ENCODE assay signal across 12 cellular contexts in genomic region chr7:14336256-14336655, GRCh38.
DNase-seq lines count a peak whose midpoint lies in the region; ATAC-seq and TF ChIP-seq lines count a peak whose summit lies in the region.
"Had no signal": no experiment of that assay in that cellular context is flagged by ENCODE, and none has a peak within 500 bp of the region (broad histone marks: within the 10 kb centered on the region; RNA-seq: fewer than 3 reads in every experiment).

No MANE protein-coding gene starts in this region.

- H2AFZ ChIP-seq in GM23248 (peak overlapping the region; percentile 38), HCT116 (ENCODE audit: low read depth, low read length, poor library complexity, severe bottlenecking) (peak overlapping the region; percentile 55)

- POLR2A ChIA-PET in HCT116 (lab: Charles Lee), result no interaction called here

- H3K9me2 ChIP-seq in GM23248 (ENCODE audit: insufficient read depth) (no peaks in the 10 kb centered on the region), HCT116 (ENCODE audit: insufficient read depth) (no peaks in the 10 kb centered on the region)

- H3K27ac ChIP-seq in GM23248 (no peak overlapping the region), HCT116 (ENCODE audit: low read depth, low read length) (no peak overlapping the region)

- RAD21 ChIA-PET in HCT116 (lab: Charles Lee; ENCODE audit: low non-redundant PET in 1 of 2, low total read pairs in 2 of 2, uncharacterized antibody in 2 of 2, unreplicated experiment in 2 of 2), result no interaction called here

- H3K9ac ChIP-seq in GM23248 (no peak overlapping the region), HCT116 (ENCODE audit: low read length) (no peak overlapping the region)

- H3K36me3 ChIP-seq in GM23248 (ENCODE audit: low read depth) (no peaks in the 10 kb centered on the region), HCT116 (ENCODE audit: control insufficient read depth in 1 of 2, insufficient read depth in 2 of 2, low read length in 2 of 2) (no peaks in the 10 kb centered on the region)

- 93 to 100% methylated on average over 1 of the region's 1 CpG for WGBS in GM23248 (ENCODE audit: low coverage in 1 of 2, low lambda C conversion rate in 2 of 2, missing lambda C conversion rate in 2 of 2), 2 experiments

- no peak overlapping the region for H3K4me3 ChIP-seq in GM23248
- no peak overlapping the region for H3K4me3 ChIP-seq in HCT116 (replicated peaks in 1 of 2; ENCODE audit: low read depth in 1 of 2, low read length in 2 of 2)
- H3K4me3 ChIP-seq in choroid plexus epithelial cell (ENCODE audit: low read depth, low read length), result no peak overlapping the region

- CTCF ChIA-PET in HCT116 (lab: Charles Lee), result no interaction called here

- DNase-seq in GM23248 (no peak), HCT116 (ENCODE audit: low read depth, low spot score) (no peak), choroid plexus epithelial cell (ENCODE audit: low read depth) (peak; percentile 5), left lobe of liver (ENCODE audit: low spot score) (no peak), KBM-7 (no peak), NCI-H1417 treated with DMSO at 0.1 percent for 48 hours (lab: John Stamatoyannopoulos, UW) (no peak), ACHN (no peak)
- DNase-seq: C1 segment of cervical spinal cord; Calu3; CD4-positive, alpha-beta T cell; DMS 273 treated with DMSO at 0.1 percent for 48 hours had no signal

- no peak for TF ChIP-seq RAD21 in HCT116 (IDR thresholded peaks at IDR 0.05; ENCODE audit: low read depth)

- H3K9me3 ChIP-seq in GM23248 (ENCODE audit: low read depth) (no peaks in the 10 kb centered on the region), HCT116 (ENCODE audit: control insufficient read depth in 1 of 2, insufficient read depth in 1 of 2, low read depth in 1 of 2, low read length in 2 of 2) (no peaks in the 10 kb centered on the region)

- H3K27me3 ChIP-seq in GM23248 (replicated peaks; ENCODE audit: insufficient read depth), result no peaks in the 10 kb centered on the region
- H3K27me3 ChIP-seq in HCT116 (ENCODE audit: insufficient read depth, low read length), result no peaks in the 10 kb centered on the region

- TF ChIP-seq POLR2A in HCT116 (IDR thresholded peaks at IDR 0.05; ENCODE audit: borderline replicate concordance, extremely low read depth, insufficient read depth, insufficient read length), result no peak

- no peaks in the 10 kb centered on the region for H3F3A ChIP-seq in GM23248 (ENCODE audit: insufficient read depth)

- H3K79me2 ChIP-seq in GM23248 (ENCODE audit: insufficient read depth) (no peaks in the 10 kb centered on the region), HCT116 (ENCODE audit: insufficient read depth, low read length) (no peaks in the 10 kb centered on the region)

- intact Hi-C loops in HCT116 (cut with micrococcal nuclease), result no loop called here

- H4K20me1 ChIP-seq in GM23248 (ENCODE audit: insufficient read depth) (no peaks in the 10 kb centered on the region), HCT116 (ENCODE audit: insufficient read depth) (no peaks in the 10 kb centered on the region)

- ATAC-seq in HCT116, result no peak
- ATAC-seq in left lobe of liver, result peak; percentile 57
- no peak for ATAC-seq in HG02938 (IDR thresholded peaks at IDR 0.05; ENCODE audit: unreplicated experiment)

- in situ Hi-C loops in GM23248 (cut with MboI) (no loop called here), KBM-7 (cut with MboI; ENCODE audit: low pct_unique_long_range_greater_than_20kb, low sequenced_read_pairs) (no loop called here), ACHN (cut with HindIII; ENCODE audit: low pct_ligation_motif_present, low pct_unique_long_range_greater_than_20kb, low sequenced_read_pairs) (no loop called here)

- H3K4me1 ChIP-seq in GM23248 (ENCODE audit: insufficient read depth) (no peaks in the 10 kb centered on the region), HCT116 (ENCODE audit: control insufficient read depth in 1 of 2, insufficient read depth in 2 of 2, low read length in 2 of 2) (no peaks in the 10 kb centered on the region)

- H3K4me2 ChIP-seq in GM23248 (ENCODE audit: unreplicated experiment) (no peak overlapping the region), HCT116 (ENCODE audit: low read length) (no peak overlapping the region)

- TF ChIP-seq CTCF in HCT116 (IDR thresholded peaks at IDR 0.05 in 2 of 3, conservative IDR thresholded peaks at IDR 0.05 in 1 of 3; ENCODE audit: borderline replicate concordance in 1 of 3, insufficient read depth in 1 of 3, low read depth in 2 of 3, low read length in 2 of 3), result no peak
- no peak for TF ChIP-seq CTCF in choroid plexus epithelial cell (conservative IDR thresholded peaks at IDR 0.05; ENCODE audit: low read depth, low read length)

- no TSS peak for BruUV-seq in HCT116 (replicated peaks; lab: Mats Ljungman, UMichigan)

TF ChIP-seq in HCT116, 20 proteins besides CTCF, POLR2A, EP300 and RAD21:
- no peak for TF ChIP-seq POLR2AphosphoS5 (IDR thresholded peaks at IDR 0.05; ENCODE audit: low read depth, low read length)
- TF ChIP-seq CEBPB (IDR thresholded peaks at IDR 0.05; ENCODE audit: low read depth), result no peak
- no peak for TF ChIP-seq JUND (IDR thresholded peaks at IDR 0.05)
- TF ChIP-seq, protein P1, sequence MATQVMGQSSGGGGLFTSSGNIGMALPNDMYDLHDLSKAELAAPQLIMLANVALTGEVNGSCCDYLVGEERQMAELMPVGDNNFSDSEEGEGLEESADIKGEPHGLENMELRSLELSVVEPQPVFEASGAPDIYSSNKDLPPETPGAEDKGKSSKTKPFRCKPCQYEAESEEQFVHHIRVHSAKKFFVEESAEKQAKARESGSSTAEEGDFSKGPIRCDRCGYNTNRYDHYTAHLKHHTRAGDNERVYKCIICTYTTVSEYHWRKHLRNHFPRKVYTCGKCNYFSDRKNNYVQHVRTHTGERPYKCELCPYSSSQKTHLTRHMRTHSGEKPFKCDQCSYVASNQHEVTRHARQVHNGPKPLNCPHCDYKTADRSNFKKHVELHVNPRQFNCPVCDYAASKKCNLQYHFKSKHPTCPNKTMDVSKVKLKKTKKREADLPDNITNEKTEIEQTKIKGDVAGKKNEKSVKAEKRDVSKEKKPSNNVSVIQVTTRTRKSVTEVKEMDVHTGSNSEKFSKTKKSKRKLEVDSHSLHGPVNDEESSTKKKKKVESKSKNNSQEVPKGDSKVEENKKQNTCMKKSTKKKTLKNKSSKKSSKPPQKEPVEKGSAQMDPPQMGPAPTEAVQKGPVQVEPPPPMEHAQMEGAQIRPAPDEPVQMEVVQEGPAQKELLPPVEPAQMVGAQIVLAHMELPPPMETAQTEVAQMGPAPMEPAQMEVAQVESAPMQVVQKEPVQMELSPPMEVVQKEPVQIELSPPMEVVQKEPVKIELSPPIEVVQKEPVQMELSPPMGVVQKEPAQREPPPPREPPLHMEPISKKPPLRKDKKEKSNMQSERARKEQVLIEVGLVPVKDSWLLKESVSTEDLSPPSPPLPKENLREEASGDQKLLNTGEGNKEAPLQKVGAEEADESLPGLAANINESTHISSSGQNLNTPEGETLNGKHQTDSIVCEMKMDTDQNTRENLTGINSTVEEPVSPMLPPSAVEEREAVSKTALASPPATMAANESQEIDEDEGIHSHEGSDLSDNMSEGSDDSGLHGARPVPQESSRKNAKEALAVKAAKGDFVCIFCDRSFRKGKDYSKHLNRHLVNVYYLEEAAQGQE (IDR thresholded peaks at IDR 0.05; ENCODE audit: low read depth), result no peak
- TF ChIP-seq ZBTB33 (IDR thresholded peaks at IDR 0.05; ENCODE audit: extremely low read depth, insufficient replicate concordance, low read length), result no peak
- no peak for TF ChIP-seq ELF1 (IDR thresholded peaks at IDR 0.05; ENCODE audit: borderline replicate concordance, low read depth)
- no peak for TF ChIP-seq EGR1 (IDR thresholded peaks at IDR 0.05; ENCODE audit: low read depth)
